35 cellular contexts compared by ENCODE assay signal in the genomic region with DNA sequence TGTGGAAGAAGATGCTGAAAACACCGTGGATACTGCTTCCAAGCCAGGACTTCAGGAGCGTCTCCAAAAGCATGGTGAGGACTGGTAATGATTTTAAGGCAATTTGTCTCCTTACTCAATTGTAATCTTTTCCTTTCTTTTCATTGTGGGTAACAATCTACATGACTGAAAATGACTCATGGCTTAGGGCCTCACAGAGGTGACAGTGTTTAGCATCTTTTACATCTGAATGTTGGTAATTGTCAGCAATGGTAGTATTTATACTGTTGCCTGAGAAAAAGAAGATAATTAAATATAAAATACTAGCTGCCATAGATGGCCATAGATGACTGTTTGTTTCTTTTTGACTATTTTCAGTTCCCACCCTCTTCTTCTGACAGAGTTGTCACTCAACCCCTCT. TPM values are rescaled to one million over a fixed set of nuclear protein-coding genes. Genes with fewer than 3 reads are reported as not detected.
DNase-seq lines count a peak whose midpoint lies in the region; ATAC-seq, FAIRE-seq and TF ChIP-seq lines count a peak whose summit lies in the region.
"Had no signal": no experiment of that assay in that cellular context is flagged by ENCODE, and none has a peak within 500 bp of the region (broad histone marks: within the 10 kb centered on the region; RNA-seq: fewer than 3 reads in every experiment).

No MANE protein-coding gene starts in this region.

- H3K23ac ChIP-seq in H1 (ENCODE audit: insufficient read length), result no peak overlapping the region

- H4K5ac ChIP-seq in H1 (ENCODE audit: insufficient read length, low read depth, low read length), result no peak overlapping the region

- H3K36me3 Mint-ChIP-seq in activated CD4-positive, alpha-beta T cell treated with anti-CD3 and anti-CD28 coated beads for 36 hours (ENCODE audit: low read depth), result peaks cover 19% of the 10 kb centered on the region
- peaks cover 6 to 61% (median 18%) of the 10 kb centered on the region in 3 donors for H3K36me3 Mint-ChIP-seq in naive thymus-derived CD8-positive, alpha-beta T cell

- H3K36me3 ChIP-seq in HUES64 (ENCODE audit: insufficient read depth, low read length) (peaks cover 32% of the 10 kb centered on the region), H1 (ENCODE audit: control insufficient read depth in 2 of 4, insufficient read depth in 4 of 4, low read length in 3 of 4) (peaks cover 0 to 4% (median 0%) of the 10 kb centered on the region in 4 experiments; a peak in 3 of 8 replicates), neural cell (ENCODE audit: insufficient read depth, low read length) (peaks cover 6% of the 10 kb centered on the region), smooth muscle cell (ENCODE audit: low read depth) (peaks cover 25% of the 10 kb centered on the region)

- H3K27ac Mint-ChIP-seq in activated CD4-positive, alpha-beta T cell treated with anti-CD3 and anti-CD28 coated beads for 36 hours, result no peak overlapping the region
- no peak overlapping the region for H3K27ac Mint-ChIP-seq in naive thymus-derived CD8-positive, alpha-beta T cell
- H3K27ac Mint-ChIP-seq: activated CD8-positive, alpha-beta memory T cell treated with anti-CD3 and anti-CD28 coated beads, Interleukin-2, amount 10 ng/mL, durations not matched to agents 7 days and 5 days; activated naive CD8-positive, alpha-beta T cell treated with anti-CD3 and anti-CD28 coated beads for 36 hours; activated T-helper 2 cell treated with anti-CD3 and anti-CD28 coated beads, Interferon-gamma antibody, Interleukin-2, Interleukin-4, amounts not matched to agents 10 μg/mL and 5 μg/mL and 100 μg/mL, durations not matched to agents 14 hours and 24 hours and 36 hours; dendritic cell treated with granulocyte-macrophage colony-stimulating factor and Interleukin-4, amounts not matched to agents 40 ng/mL and 50 ng/mL, for 4 days; nephron had no signal

- WGBS in HUES64, result 34% methylated on average over 2 of the region's 2 CpGs
- 69% methylated on average over 2 of the region's 2 CpGs; no CpG with 5 or more reads in 1 of the 2 experiments for WGBS in H1 (ENCODE audit: extremely low coverage in 1 of 2, insufficient coverage in 1 of 2, insufficient read length in 1 of 2, insufficient replicate concordance in 2 of 2, low coverage in 1 of 2, low lambda C conversion rate in 2 of 2, missing lambda C conversion rate in 1 of 2), 2 experiments
- WGBS in smooth muscle cell (ENCODE audit: low lambda C conversion rate), result 79% methylated on average over 2 of the region's 2 CpGs

- no peak overlapping the region; the same call in 1 of the 2 replicates for H3K18ac ChIP-seq in H1 (ENCODE audit: extremely low read depth, low read length)

- H2AK5ac ChIP-seq in H1 (ENCODE audit: low read depth, low read length), result no peak overlapping the region

- DNase-seq in activated CD4-positive, alpha-beta T cell treated with anti-CD3 and anti-CD28 coated beads for 36 hours, result no peak
- DNase-seq in activated CD4-positive, alpha-beta T cell treated with anti-CD3 and anti-CD28 coated beads, Interleukin-2, amount 50 U/mL, for 48 hours, result no peak
- DNase-seq in H1 (ENCODE audit: low read depth in 1 of 2, low spot score in 2 of 2) (no peak), smooth muscle cell (lab: John Stamatoyannopoulos, UW; ENCODE audit: unreplicated experiment) (no peak)
- DNase-seq in naive thymus-derived CD8-positive, alpha-beta T cell, result no peak
- DNase-seq: 8988T; activated CD4-positive, alpha-beta T cell treated with anti-CD3 and anti-CD28 coated beads, Interleukin-2, amount 50 U/mL, for 1 hour; activated CD8-positive, alpha-beta memory T cell treated with anti-CD3 and anti-CD28 coated beads, Interleukin-2, amount 10 ng/mL, durations not matched to agents 7 days and 5 days; activated naive CD8-positive, alpha-beta T cell treated with anti-CD3 and anti-CD28 coated beads for 36 hours; CD8-positive, alpha-beta memory T cell; DMS153; NCI-H1048; NCI-H1694 treated with DMSO at 0.1 percent for 48 hours; NCI-H524 treated with DMSO at 0.1 percent for 48 hours; pancreas; PC-3; retina; Right ventricle myocardium superior; stimulated activated CD4-positive, alpha-beta T cell treated with anti-CD3 and anti-CD28 coated beads, Interleukin-1b, Interleukin-23, amount 100 ng/mL, for 48 hours; stimulated activated CD8-positive, alpha-beta memory T cell treated with anti-CD3 and anti-CD28 coated beads, Interleukin-4, amount 100 ng/mL, for 48 hours had no signal

- H3K79me1 ChIP-seq in H1 (ENCODE audit: low read depth, low read length), result no peaks in the 10 kb centered on the region; the same call in 1 of the 2 replicates

- no peak overlapping the region for H3K56ac ChIP-seq in H1 (replicated peaks; ENCODE audit: insufficient read length, low read depth, low read length)

- H3K4me1 ChIP-seq in HUES64 (ENCODE audit: insufficient read depth, low read length) (peaks cover 14% of the 10 kb centered on the region), H1 (replicated peaks in 1 of 4; ENCODE audit: control insufficient read depth in 3 of 4, insufficient read depth in 4 of 4, low read length in 3 of 4) (peaks cover 0 to 7% (median 2%) of the 10 kb centered on the region in 4 experiments; a peak in 5 of 7 replicates), smooth muscle cell (ENCODE audit: low read depth) (no peaks in the 10 kb centered on the region)
- H3K4me1 ChIP-seq: ascending aorta, pancreas, tibial artery had no signal

- no peaks in the 10 kb centered on the region for H3K9me2 ChIP-seq in neural cell (ENCODE audit: insufficient read depth, low read length)

- H2BK20ac ChIP-seq in H1 (ENCODE audit: low read length), result 0 out of 2 replicates have a peak overlapping the region, but pooled peaks have one; percentile 40

- H3K27ac ChIP-seq in HUES64 (ENCODE audit: low read depth, low read length) (peak overlapping the region; percentile 79; the same call in 1 of the 2 replicates), H1 (ENCODE audit: low read depth, low read length) (no peak overlapping the region), neural cell (ENCODE audit: low read length) (peak overlapping the region; percentile 31), smooth muscle cell (ENCODE audit: low read depth) (no peak overlapping the region)
- H3K27ac ChIP-seq: ascending aorta, pancreas, skin epidermis, tibial artery, VCaP had no signal

- TF ChIP-seq EP300 in H1 (IDR thresholded peaks at IDR 0.05; ENCODE audit: borderline replicate concordance in 1 of 2, low read depth in 2 of 2, low read length in 2 of 2), result no peak
- TF ChIP-seq EP300 in neural cell (conservative IDR thresholded peaks at IDR 0.05; ENCODE audit: poor library complexity, severe bottlenecking), result no peak

- peak; percentile 19 for FAIRE-seq in H1 (lab: Jason Lieb, UNC)
- FAIRE-seq: endometrium, G401.6, pancreas had no signal

- POLR2A ChIA-PET in activated CD4-positive, alpha-beta T cell treated with anti-CD3 and anti-CD28 coated beads for 36 hours (lab: Charles Lee), result interaction anchor here (0.6 kb wide), 1 partner anchor 35 kb away, joined by 3 read pairs; no protein-coding TSS in a partner anchor
- POLR2A ChIA-PET in H1 (lab: Charles Lee; ENCODE audit: partially characterized antibody), result interaction anchor here (0.7 kb wide), 1 partner anchor 212 kb away, joined by 3 read pairs; no protein-coding TSS in a partner anchor
- POLR2A ChIA-PET in naive thymus-derived CD8-positive, alpha-beta T cell (lab: Charles Lee), result no interaction called here

- no peak overlapping the region for H3K4ac ChIP-seq in H1 (replicated peaks; ENCODE audit: insufficient read length, low read depth, low read length)

- H2BK120ac ChIP-seq in H1 (replicated peaks; ENCODE audit: low read depth, low read length), result no peak overlapping the region

- no peak overlapping the region for H2BK12ac ChIP-seq in H1 (ENCODE audit: low read depth, low read length)

- TF ChIP-seq CTCF in H1 (IDR thresholded peaks at IDR 0.05; ENCODE audit: control extremely low read depth in 1 of 3, insufficient read depth in 1 of 3, low read depth in 1 of 3, low read length in 3 of 3) (no peak), neural cell (IDR thresholded peaks at IDR 0.05; ENCODE audit: poor library complexity, severe bottlenecking) (no peak), smooth muscle cell (IDR thresholded peaks at IDR 0.05; ENCODE audit: borderline replicate concordance, insufficient read depth, poor library complexity, severe bottlenecking) (no peak)

- H3K4me1 Mint-ChIP-seq in activated CD4-positive, alpha-beta T cell treated with anti-CD3 and anti-CD28 coated beads for 36 hours, result peaks cover 11% of the 10 kb centered on the region
- peaks cover 0 to 3% (median 0%) of the 10 kb centered on the region in 4 donors for H3K4me1 Mint-ChIP-seq in naive thymus-derived CD8-positive, alpha-beta T cell
- H3K4me1 Mint-ChIP-seq: central memory CD8-positive, alpha-beta T cell; nephron had no signal

- H2BK5ac ChIP-seq in H1 (ENCODE audit: low read depth, low read length), result no peak overlapping the region

- no peak overlapping the region for H4K8ac ChIP-seq in H1 (ENCODE audit: extremely low read depth, insufficient read depth, low read length)

- H4K91ac ChIP-seq in H1 (replicated peaks; ENCODE audit: insufficient read length, low read length), result no peak overlapping the region

- H3K9me3 Mint-ChIP-seq in activated CD4-positive, alpha-beta T cell treated with anti-CD3 and anti-CD28 coated beads for 36 hours (ENCODE audit: low read depth), result no peaks in the 10 kb centered on the region
- no peaks in the 10 kb centered on the region for H3K9me3 Mint-ChIP-seq in naive thymus-derived CD8-positive, alpha-beta T cell
- H3K9me3 Mint-ChIP-seq: activated naive CD8-positive, alpha-beta T cell treated with anti-CD3 and anti-CD28 coated beads for 36 hours; activated T-helper 2 cell treated with anti-CD3 and anti-CD28 coated beads, Interferon-gamma antibody, Interleukin-2, Interleukin-4, amounts not matched to agents 10 μg/mL and 5 μg/mL and 100 μg/mL, durations not matched to agents 14 hours and 24 hours and 36 hours; CD8-positive, alpha-beta memory T cell; central memory CD8-positive, alpha-beta T cell; dendritic cell treated with granulocyte-macrophage colony-stimulating factor and Interleukin-4, amounts not matched to agents 40 ng/mL and 50 ng/mL, for 4 days; nephron had no signal

- ATAC-seq in activated CD4-positive, alpha-beta T cell treated with anti-CD3 and anti-CD28 coated beads for 36 hours, result peak; percentile 73
- ATAC-seq in GM19023 (IDR thresholded peaks at IDR 0.05; ENCODE audit: unreplicated experiment), result no peak
- no peak for ATAC-seq in naive thymus-derived CD8-positive, alpha-beta T cell
- ATAC-seq: activated CD8-positive, alpha-beta memory T cell treated with anti-CD3 and anti-CD28 coated beads, Interleukin-2, amount 10 ng/mL, durations not matched to agents 7 days and 5 days; pancreas; PC-3 had no signal

- H3K4me3 ChIP-seq in HUES64 (ENCODE audit: low read length), result no peak overlapping the region; the same call in 1 of the 2 replicates
- H3K4me3 ChIP-seq in H1 (ENCODE audit: extremely low read depth in 1 of 4, insufficient read depth in 2 of 4, low read depth in 3 of 4, low read length in 4 of 4), result peak overlapping the region in 1 of 4 experiments; percentile 12; a peak in 1 of 8 replicates
- no peak overlapping the region for H3K4me3 ChIP-seq in neural cell (ENCODE audit: low read length)
- no peak overlapping the region for H3K4me3 ChIP-seq in smooth muscle cell
- H3K4me3 ChIP-seq: ascending aorta, lung, pancreas, skin epidermis, tibial artery had no signal

- H2AFZ ChIP-seq in H1 (ENCODE audit: low read length) (no peak overlapping the region), neural cell (ENCODE audit: low read depth, low read length) (peak overlapping the region; percentile 8), smooth muscle cell (ENCODE audit: low read depth) (no peak overlapping the region)

- H3K9me3 ChIP-seq in HUES64 (ENCODE audit: insufficient read depth, low read depth, low read length), result no peaks in the 10 kb centered on the region
- H3K9me3 ChIP-seq in H1 (ENCODE audit: insufficient read depth in 2 of 2, low read depth in 1 of 2, low read length in 1 of 2), result no peaks in the 10 kb centered on the region
- H3K9me3 ChIP-seq in neural cell (ENCODE audit: low read length), result no peaks in the 10 kb centered on the region
- no peaks in the 10 kb centered on the region for H3K9me3 ChIP-seq in smooth muscle cell (replicated peaks; ENCODE audit: low read depth)
- H3K9me3 ChIP-seq: ascending aorta, pancreas, tibial artery had no signal

- H3K23me2 ChIP-seq in H1 (ENCODE audit: low read depth, low read length), result no peaks in the 10 kb centered on the region

- peak overlapping the region; percentile 41; the same call in 1 of the 2 replicates for H3K9ac ChIP-seq in HUES64 (ENCODE audit: low read depth, low read length)
- H3K9ac ChIP-seq in H1 (replicated peaks in 1 of 4; ENCODE audit: extremely low read depth in 1 of 4, low read depth in 3 of 4, low read length in 3 of 4), result no peak overlapping the region
- no peak overlapping the region for H3K9ac ChIP-seq in neural cell (ENCODE audit: low read length)
- no peak overlapping the region for H3K9ac ChIP-seq in smooth muscle cell (ENCODE audit: low read depth)

- no peak overlapping the region for H3K14ac ChIP-seq in H1 (ENCODE audit: insufficient read length)

- H3K27me3 Mint-ChIP-seq in activated CD4-positive, alpha-beta T cell treated with anti-CD3 and anti-CD28 coated beads for 36 hours, result no peaks in the 10 kb centered on the region
- H3K27me3 Mint-ChIP-seq in naive thymus-derived CD8-positive, alpha-beta T cell, result no peaks in the 10 kb centered on the region
- H3K27me3 Mint-ChIP-seq: activated CD8-positive, alpha-beta memory T cell treated with anti-CD3 and anti-CD28 coated beads, Interleukin-2, amount 10 ng/mL, durations not matched to agents 7 days and 5 days; activated naive CD8-positive, alpha-beta T cell treated with anti-CD3 and anti-CD28 coated beads for 36 hours; CD8-positive, alpha-beta memory T cell; central memory CD8-positive, alpha-beta T cell; dendritic cell treated with granulocyte-macrophage colony-stimulating factor and Interleukin-4, amounts not matched to agents 40 ng/mL and 50 ng/mL, for 4 days had no signal

- H3K4me2 ChIP-seq in H1 (ENCODE audit: insufficient read depth in 1 of 2, low read depth in 2 of 2, low read length in 2 of 2) (peak overlapping the region; percentile 22 to 52), neural cell (ENCODE audit: low read length) (no peak overlapping the region), smooth muscle cell (no peak overlapping the region)

- H2BK15ac ChIP-seq in H1 (ENCODE audit: low read length), result no peak overlapping the region

- no peak overlapping the region for H3K4me3 Mint-ChIP-seq in activated CD4-positive, alpha-beta T cell treated with anti-CD3 and anti-CD28 coated beads for 36 hours
- H3K4me3 Mint-ChIP-seq in naive thymus-derived CD8-positive, alpha-beta T cell, result no peak overlapping the region
- H3K4me3 Mint-ChIP-seq: activated CD8-positive, alpha-beta memory T cell treated with anti-CD3 and anti-CD28 coated beads, Interleukin-2, amount 10 ng/mL, durations not matched to agents 7 days and 5 days; activated naive CD8-positive, alpha-beta T cell treated with anti-CD3 and anti-CD28 coated beads for 36 hours; CD8-positive, alpha-beta memory T cell; central memory CD8-positive, alpha-beta T cell; dendritic cell treated with granulocyte-macrophage colony-stimulating factor and Interleukin-4, amounts not matched to agents 40 ng/mL and 50 ng/mL, for 4 days; nephron had no signal

- H4K20me1 ChIP-seq in H1 (replicated peaks in 1 of 2; ENCODE audit: control insufficient read depth in 1 of 2, insufficient read depth in 2 of 2, low read length in 2 of 2), result no peaks in the 10 kb centered on the region
- no peaks in the 10 kb centered on the region for H4K20me1 ChIP-seq in neural cell (ENCODE audit: insufficient read depth)
- H4K20me1 ChIP-seq in smooth muscle cell (ENCODE audit: low read depth), result peaks cover 54% of the 10 kb centered on the region

- TF ChIP-seq RAD21 in H1 (IDR thresholded peaks at IDR 0.05 in 1 of 2, conservative IDR thresholded peaks at IDR 0.05 in 1 of 2; ENCODE audit: low read depth in 2 of 2, low read length in 2 of 2), result no peak
- TF ChIP-seq RAD21 in neural cell (conservative IDR thresholded peaks at IDR 0.05), result no peak

- TF ChIP-seq POLR2A in H1 (IDR thresholded peaks at IDR 0.05; ENCODE audit: control extremely low read depth in 1 of 2, low read depth in 2 of 2, low read length in 2 of 2), result no peak

- H3K79me2 ChIP-seq in H1 (ENCODE audit: control insufficient read depth in 1 of 2, insufficient read depth in 2 of 2, low read length in 2 of 2) (no peaks in the 10 kb centered on the region), neural cell (replicated peaks; ENCODE audit: insufficient read depth, low read length) (no peaks in the 10 kb centered on the region), smooth muscle cell (ENCODE audit: low read depth) (peaks cover 5% of the 10 kb centered on the region)

- CTCF ChIA-PET in activated CD4-positive, alpha-beta T cell treated with anti-CD3 and anti-CD28 coated beads for 36 hours (lab: Charles Lee), result no interaction called here
- CTCF ChIA-PET in H1 (lab: Charles Lee; ENCODE audit: partially characterized antibody), result interaction anchor here (0.9 to 3.2 kb wide), 3 partner anchors 12 to 68 kb away, joined by 3 to 15 read pairs (median 4); no protein-coding TSS in a partner anchor

- H3F3A ChIP-seq in neural cell (ENCODE audit: insufficient read depth, low read length, poor library complexity, severe bottlenecking) (no peaks in the 10 kb centered on the region), smooth muscle cell (ENCODE audit: low read depth) (no peaks in the 10 kb centered on the region)

- H3K27me3 ChIP-seq in HUES64 (ENCODE audit: insufficient read depth, low read length), result no peaks in the 10 kb centered on the region
- H3K27me3 ChIP-seq in H1 (replicated peaks in 1 of 4; ENCODE audit: control insufficient read depth in 3 of 4, extremely low read depth in 1 of 4, insufficient read depth in 3 of 4, low read length in 3 of 4), result no peaks in the 10 kb centered on the region
- no peaks in the 10 kb centered on the region for H3K27me3 ChIP-seq in neural cell (ENCODE audit: insufficient read depth, low read depth, low read length)
- no peaks in the 10 kb centered on the region for H3K27me3 ChIP-seq in smooth muscle cell (ENCODE audit: low read depth)
- H3K27me3 ChIP-seq: ascending aorta, pancreas, tibial artery had no signal

- intact Hi-C loops in activated CD4-positive, alpha-beta T cell treated with anti-CD3 and anti-CD28 coated beads for 36 hours (cut with DNase I, micrococcal nuclease), result no loop called here

RNA-seq across cellular contexts. Expression of a gene that starts 31.6 kb away (rescaled TPM):
- total RNA-seq in activated CD4-positive, alpha-beta T cell treated with anti-CD3 and anti-CD28 coated beads for 36 hours, result 1 to 10 TPM; 5.9 to 7.3 TPM
- polyA plus RNA-seq in HUES64 (2013, experiment 1 of 2), result 18.7 TPM
- 21.3 TPM for polyA plus RNA-seq in HUES64 (2013, experiment 2 of 2)
- 18.4 and 21.7 TPM in 2 replicates for total RNA-seq in H1 (2021; fragmentation: NEBNext Ultra II Directional; extraction: Animal tissue kit (Norgen Biotek cat#: 25700))
- 19.3 and 21.2 TPM in 2 replicates for polyA plus RNA-seq in H1 (2011; rRNA removed)
- 18.5 TPM for polyA plus RNA-seq in H1 (2011; cell fraction: cytosol; rRNA removed)
- 21.2 TPM for polyA plus RNA-seq in H1 (2011; cell fraction: nucleus; rRNA removed)
- polyA plus RNA-seq in H1 (2012, experiment 1 of 2), result 19.8 to 22.0 TPM (median 21.5 TPM) in 4 replicates
- polyA plus RNA-seq in H1 (2012, experiment 2 of 2), result 8.8 TPM
- polyA plus RNA-seq in H1 (2013, experiment 1 of 2), result 22.4 TPM
- 21.2 TPM for polyA plus RNA-seq in H1 (2013, experiment 2 of 2)
- polyA minus RNA-seq in H1 (2011; rRNA and poly(A)+ RNA removed), result 16.1 and 17.4 TPM in 2 replicates
- 9.6 TPM for polyA minus RNA-seq in H1 (2011; cell fraction: cytosol; rRNA and poly(A)+ RNA removed)
- 6.7 TPM for polyA minus RNA-seq in H1 (2011; cell fraction: nucleus; rRNA and poly(A)+ RNA removed)
- 6.5 and 9.3 TPM in 2 replicates for polyA plus RNA-seq in neural cell
- polyA minus RNA-seq in neural cell, result 9.8 and 10.2 TPM in 2 replicates
- total RNA-seq in smooth muscle cell, result 39.4 and 40.6 TPM in 2 replicates
- polyA plus RNA-seq in smooth muscle cell, result 33.7 and 40.0 TPM in 2 replicates
- 10 to 100 TPM in 1 of 2 experiments, 1 to 10 TPM in 1; 8.8 to 11.1 TPM for total RNA-seq in naive thymus-derived CD8-positive, alpha-beta T cell
- 1 to 10 TPM; 5.8 to 9.3 (median 7.6) TPM for polyA plus RNA-seq in naive thymus-derived CD8-positive, alpha-beta T cell

RNA-seq across cellular contexts. Expression of a gene that starts 36.9 kb away (rescaled TPM):
- 1 to 10 TPM; 7.2 to 9.0 TPM for total RNA-seq in activated CD4-positive, alpha-beta T cell treated with anti-CD3 and anti-CD28 coated beads for 36 hours
- 71.2 TPM for polyA plus RNA-seq in HUES64 (2013, experiment 1 of 2)
- 58.8 TPM for polyA plus RNA-seq in HUES64 (2013, experiment 2 of 2)
- total RNA-seq in H1 (2021; fragmentation: NEBNext Ultra II Directional; extraction: Animal tissue kit (Norgen Biotek cat#: 25700)), result 116 TPM in 2 replicates
- polyA plus RNA-seq in H1 (2011; rRNA removed) (56.7 and 90.1 TPM in 2 replicates), neural cell (1.5 and 1.6 TPM in 2 replicates), smooth muscle cell (12.0 and 12.7 TPM in 2 replicates)
- 73.5 TPM for polyA plus RNA-seq in H1 (2011; cell fraction: cytosol; rRNA removed)
- polyA plus RNA-seq in H1 (2011; cell fraction: nucleus; rRNA removed), result 80.7 TPM
- polyA plus RNA-seq in H1 (2012, experiment 1 of 2), result 61.3 to 87.1 TPM (median 74.6 TPM) in 4 replicates
- polyA plus RNA-seq in H1 (2012, experiment 2 of 2), result 80.7 TPM
- 69.8 TPM for polyA plus RNA-seq in H1 (2013, experiment 1 of 2)
- polyA plus RNA-seq in H1 (2013, experiment 2 of 2), result 72.8 TPM
- polyA minus RNA-seq in H1 (2011; rRNA and poly(A)+ RNA removed), result 53.3 and 61.0 TPM in 2 replicates
- 73.5 TPM for polyA minus RNA-seq in H1 (2011; cell fraction: cytosol; rRNA and poly(A)+ RNA removed)
- polyA minus RNA-seq in H1 (2011; cell fraction: nucleus; rRNA and poly(A)+ RNA removed), result 47.6 TPM
- polyA minus RNA-seq in neural cell, result 1.2 and 1.7 TPM in 2 replicates
- 12.0 and 14.3 TPM in 2 replicates for total RNA-seq in smooth muscle cell
- total RNA-seq in naive thymus-derived CD8-positive, alpha-beta T cell, result not detected
- not detected for polyA plus RNA-seq in naive thymus-derived CD8-positive, alpha-beta T cell
- total RNA-seq: mononuclear cell had no signal
- polyA plus RNA-seq: CD8-positive, alpha-beta memory T cell had no signal

RNA-seq across cellular contexts. Expression of a gene that starts 45.3 kb away (rescaled TPM):
- total RNA-seq in activated CD4-positive, alpha-beta T cell treated with anti-CD3 and anti-CD28 coated beads for 36 hours, result 10 to 100 TPM; 61.1 to 91.4 TPM
- 49.8 TPM for polyA plus RNA-seq in HUES64 (2013, experiment 1 of 2)
- polyA plus RNA-seq in HUES64 (2013, experiment 2 of 2), result 61.1 TPM
- 41.9 and 55.8 TPM in 2 replicates for total RNA-seq in H1 (2021; fragmentation: NEBNext Ultra II Directional; extraction: Animal tissue kit (Norgen Biotek cat#: 25700))
- 45.5 and 56.9 TPM in 2 replicates for polyA plus RNA-seq in H1 (2011; rRNA removed)
- polyA plus RNA-seq in H1 (2011; cell fraction: cytosol; rRNA removed), result 57.9 TPM
- 44.7 TPM for polyA plus RNA-seq in H1 (2011; cell fraction: nucleus; rRNA removed)
- 49.4 to 57.6 TPM (median 53.0 TPM) in 4 replicates for polyA plus RNA-seq in H1 (2012, experiment 1 of 2)
- polyA plus RNA-seq in H1 (2012, experiment 2 of 2), result 26.6 TPM
- polyA plus RNA-seq in H1 (2013, experiment 1 of 2), result 62.4 TPM
- polyA plus RNA-seq in H1 (2013, experiment 2 of 2), result 64.0 TPM
- polyA minus RNA-seq in H1 (2011; rRNA and poly(A)+ RNA removed), result 43.7 and 54.0 TPM in 2 replicates
- 25.8 TPM for polyA minus RNA-seq in H1 (2011; cell fraction: cytosol; rRNA and poly(A)+ RNA removed)
- 37.7 TPM for polyA minus RNA-seq in H1 (2011; cell fraction: nucleus; rRNA and poly(A)+ RNA removed)
- polyA plus RNA-seq in neural cell, result 84.2 and 85.8 TPM in 2 replicates
- 70.1 and 72.9 TPM in 2 replicates for polyA minus RNA-seq in neural cell
- 20.5 and 22.6 TPM in 2 replicates for total RNA-seq in smooth muscle cell
- polyA plus RNA-seq in smooth muscle cell, result 23.4 and 29.7 TPM in 2 replicates
- 10 to 100 TPM; 27.7 to 30.1 TPM for total RNA-seq in naive thymus-derived CD8-positive, alpha-beta T cell
- polyA plus RNA-seq in naive thymus-derived CD8-positive, alpha-beta T cell, result 10 to 100 TPM; 36.3 to 44.4 (median 38.6) TPM

RNA-seq across cellular contexts. Expression of a gene that starts 45.4 kb away (rescaled TPM):
- total RNA-seq in activated CD4-positive, alpha-beta T cell treated with anti-CD3 and anti-CD28 coated beads for 36 hours, result 10 to 100 TPM; 74.5 to 92.3 TPM
- 84.1 TPM for polyA plus RNA-seq in HUES64 (2013, experiment 1 of 2)
- polyA plus RNA-seq in HUES64 (2013, experiment 2 of 2), result 85.7 TPM
- total RNA-seq in H1 (2021; fragmentation: NEBNext Ultra II Directional; extraction: Animal tissue kit (Norgen Biotek cat#: 25700)), result 118 and 121 TPM in 2 replicates
- polyA plus RNA-seq in H1 (2011; rRNA removed), result 58.1 and 83.5 TPM in 2 replicates
- 39.6 TPM for polyA plus RNA-seq in H1 (2011; cell fraction: cytosol; rRNA removed)
- 69.2 TPM for polyA plus RNA-seq in H1 (2011; cell fraction: nucleus; rRNA removed)
- polyA plus RNA-seq in H1 (2012, experiment 1 of 2), result 87.5 to 101 TPM (median 96.4 TPM) in 4 replicates
- 104 TPM for polyA plus RNA-seq in H1 (2012, experiment 2 of 2)
- 81.5 TPM for polyA plus RNA-seq in H1 (2013, experiment 1 of 2)
- polyA plus RNA-seq in H1 (2013, experiment 2 of 2), result 79.4 TPM
- 53.5 and 68.9 TPM in 2 replicates for polyA minus RNA-seq in H1 (2011; rRNA and poly(A)+ RNA removed)
- polyA minus RNA-seq in H1 (2011; cell fraction: cytosol; rRNA and poly(A)+ RNA removed), result 75.2 TPM
- polyA minus RNA-seq in H1 (2011; cell fraction: nucleus; rRNA and poly(A)+ RNA removed), result 39.8 TPM
- 0.31 and 0.56 TPM in 2 replicates for polyA plus RNA-seq in neural cell
- polyA minus RNA-seq in neural cell, result 0.24 and 0.58 TPM in 2 replicates
- 2.3 and 3.7 TPM in 2 replicates for total RNA-seq in smooth muscle cell
- polyA plus RNA-seq in smooth muscle cell, result 8.1 and 9.6 TPM in 2 replicates
- under 1 TPM in 1 of 2 experiments, not detected in 1; 0.62 TPM for total RNA-seq in naive thymus-derived CD8-positive, alpha-beta T cell
- polyA plus RNA-seq in naive thymus-derived CD8-positive, alpha-beta T cell, result under 1 TPM in 1 of 3 donors, not detected in 2; 0.19 TPM
- total RNA-seq: ascending aorta had no signal

Comparison
In these comparisons a context has a peak if more than half of its experiments do, and no peak if none do; other contexts are left out.
1. H3K27ac ChIP-seq: peak in HUES64 (single experiment) and neural cell (single experiment); none in H1 (single experiment) and smooth muscle cell (single experiment).
2. H3K4me2 ChIP-seq: peak in H1 (2 of 2); none in neural cell (single experiment) and smooth muscle cell (single experiment).
3. RNA of a gene that starts 36.9 kb away (total RNA-seq): 116 TPM in H1, 12.0 to 14.3 TPM in smooth muscle cell and 7.2 to 9.0 TPM in activated CD4-positive, alpha-beta T cell treated with anti-CD3 and anti-CD28 coated beads for 36 hours; not detected in naive thymus-derived CD8-positive, alpha-beta T cell; every median in the first group is over 4 times any median in the second.